Comparison of ENCODE assay signal across 32 cellular contexts in genomic region chr16:78566397-78567073, GRCh38.
A peak's percentile ranks its signal among the peaks of the same experiment; 100 is the strongest.
DNase-seq lines count a peak whose midpoint lies in the region; ATAC-seq lines count a peak whose summit lies in the region.
"Had no signal": no experiment of that assay in that cellular context is flagged by ENCODE, and none has a peak within 500 bp of the region (broad histone marks: within the 10 kb centered on the region; RNA-seq: fewer than 3 reads in every experiment).

No MANE protein-coding gene starts in this region.

- CTCF ChIA-PET in naive thymus-derived CD4-positive, alpha-beta T cell (lab: Charles Lee), result no interaction called here

- intact Hi-C loops in naive thymus-derived CD4-positive, alpha-beta T cell (cut with micrococcal nuclease), result no loop called here

- H3K9ac ChIP-seq in Karpas-422 (ENCODE audit: low read length), result no peak overlapping the region

- H3K27ac Mint-ChIP-seq in activated T-cell treated with anti-CD3 and anti-CD28 coated beads, Interleukin-2, amount 50 U/mL, for 24 hours, result peak overlapping the region; percentile 42
- peak overlapping the region in 2 of 9 donors; percentile 51 to 58 for H3K27ac Mint-ChIP-seq in naive thymus-derived CD4-positive, alpha-beta T cell

- no peak overlapping the region for H2AFZ ChIP-seq in Karpas-422 (ENCODE audit: low read length)

- no peak for DNase-seq in activated T-cell treated with anti-CD3 and anti-CD28 coated beads, Interleukin-2, amount 50 U/mL, for 24 hours
- no peak for DNase-seq in activated T-cell treated with anti-CD3 and anti-CD28 coated beads, Interleukin-2, amount 50 U/mL, for 1 hour
- DNase-seq in KBM-7, result peak; percentile 53
- peak; percentile 75 for DNase-seq in SKM-1 (lab: John Stamatoyannopoulos, UW; ENCODE audit: unreplicated experiment)
- peak in 2 of 9 donors; percentile 2 to 6 for DNase-seq in naive thymus-derived CD4-positive, alpha-beta T cell
- DNase-seq in Karpas-422, result no peak
- DNase-seq: activated CD4-positive, alpha-beta T cell treated with anti-CD3 and anti-CD28 coated beads for 1 hour; activated naive CD4-positive, alpha-beta T cell treated with Interleukin-2 at 50 U/mL for 16 hours; AML-193; amniotic stem cell; DMS153; esophagus squamous epithelium; foreskin keratinocyte; heart right ventricle; kidney; left ventricle myocardium superior; MG63; NCI-H1436; NCI-H2081 treated with DMSO at 0.1 percent for 48 hours; NCI-H226; NCI-H526 treated with DMSO at 0.1 percent for 48 hours; posterior cingulate gyrus; small intestine; stimulated activated naive CD8-positive, alpha-beta T cell treated with anti-CD3 and anti-CD28 coated beads, Interleukin-15, Interleukin-2, amounts not matched to agents 100 U/mL and 50 U/mL, for 24 hours; T-helper 1 cell; testis had no signal

- no peak overlapping the region for H3K4me3 Mint-ChIP-seq in activated T-cell treated with anti-CD3 and anti-CD28 coated beads, Interleukin-2, amount 50 U/mL, for 24 hours
- H3K4me3 Mint-ChIP-seq in naive thymus-derived CD4-positive, alpha-beta T cell, result peak overlapping the region in 4 of 10 donors; percentile 2 to 48 (median 26)

- POLR2A ChIA-PET in naive thymus-derived CD4-positive, alpha-beta T cell (lab: Charles Lee), result no interaction called here

- no peaks in the 10 kb centered on the region for H3K4me1 ChIP-seq in naive thymus-derived CD4-positive, alpha-beta T cell (ENCODE audit: control insufficient read depth in 2 of 2, insufficient read depth in 2 of 2, low read length in 2 of 2)
- H3K4me1 ChIP-seq in Karpas-422 (ENCODE audit: low read length), result no peaks in the 10 kb centered on the region
- H3K4me1 ChIP-seq: right atrium auricular region, SJSA1, testis had no signal

- H3K9me3 ChIP-seq in naive thymus-derived CD4-positive, alpha-beta T cell (ENCODE audit: control insufficient read depth in 2 of 3, low read length in 3 of 3), result no peaks in the 10 kb centered on the region
- H3K9me3 ChIP-seq in Karpas-422 (ENCODE audit: low read length), result peaks cover 14% of the 10 kb centered on the region; the same call in 1 of the 2 replicates
- H3K9me3 ChIP-seq: esophagus squamous epithelium, MG63, right atrium auricular region, testis had no signal

- H3K79me2 ChIP-seq in Karpas-422 (ENCODE audit: low read length), result no peaks in the 10 kb centered on the region

- peak; percentile 45 for ATAC-seq in naive thymus-derived CD4-positive, alpha-beta T cell
- no peak for ATAC-seq in GM21367 (IDR thresholded peaks at IDR 0.05; ENCODE audit: unreplicated experiment)
- ATAC-seq: foreskin keratinocyte; GM12878; heart right ventricle; left ventricle myocardium superior; stimulated activated naive CD8-positive, alpha-beta T cell treated with anti-CD3 and anti-CD28 coated beads, Interleukin-15, Interleukin-2, amounts not matched to agents 100 U/mL and 50 U/mL, for 24 hours had no signal

- no peaks in the 10 kb centered on the region for H3K9me2 ChIP-seq in Karpas-422 (replicated peaks; ENCODE audit: insufficient read depth, low read length)

- H3K27me3 ChIP-seq in naive thymus-derived CD4-positive, alpha-beta T cell (ENCODE audit: control insufficient read depth in 2 of 2, insufficient read depth in 2 of 2, low read length in 2 of 2), result no peaks in the 10 kb centered on the region
- H3K27me3 ChIP-seq in Karpas-422 (ENCODE audit: low read length), result no peaks in the 10 kb centered on the region
- H3K27me3 ChIP-seq: esophagus squamous epithelium, foreskin keratinocyte, heart right ventricle, MG63, right atrium auricular region, SJSA1, testis had no signal

- H3K27ac ChIP-seq in naive thymus-derived CD4-positive, alpha-beta T cell (ENCODE audit: low read depth, low read length), result no peak overlapping the region
- no peak overlapping the region for H3K27ac ChIP-seq in Karpas-422 (ENCODE audit: low read length)
- H3K27ac ChIP-seq: esophagus squamous epithelium, foreskin keratinocyte, heart right ventricle, right atrium auricular region, RWPE1, SJSA1, testis had no signal

- H3K4me3 ChIP-seq in naive thymus-derived CD4-positive, alpha-beta T cell (ENCODE audit: low read length), result no peak overlapping the region
- no peak overlapping the region for H3K4me3 ChIP-seq in Karpas-422 (ENCODE audit: low read length)
- H3K4me3 ChIP-seq: esophagus squamous epithelium, GM12878, heart right ventricle, MG63, right atrium auricular region, SJSA1, testis had no signal

- H4K20me1 ChIP-seq in Karpas-422 (ENCODE audit: insufficient read depth, low read depth, low read length), result no peaks in the 10 kb centered on the region

- H3K36me3 ChIP-seq in naive thymus-derived CD4-positive, alpha-beta T cell (ENCODE audit: control insufficient read depth in 2 of 3, insufficient read depth in 3 of 3, low read length in 3 of 3), result no peaks in the 10 kb centered on the region
- H3K36me3 ChIP-seq in Karpas-422 (ENCODE audit: insufficient read depth, low read length), result no peaks in the 10 kb centered on the region
- H3K36me3 ChIP-seq: esophagus squamous epithelium, heart right ventricle, MG63, right atrium auricular region, SJSA1 had no signal

- in situ Hi-C loops in KBM-7 (cut with MboI; ENCODE audit: low pct_unique_long_range_greater_than_20kb, low sequenced_read_pairs), result no loop called here

- peaks cover 19% of the 10 kb centered on the region for H3K4me1 Mint-ChIP-seq in activated T-cell treated with anti-CD3 and anti-CD28 coated beads, Interleukin-2, amount 50 U/mL, for 24 hours (ENCODE audit: low read depth)
- peaks cover 9 to 18% (median 12%) of the 10 kb centered on the region in 7 donors for H3K4me1 Mint-ChIP-seq in naive thymus-derived CD4-positive, alpha-beta T cell

- no peaks in the 10 kb centered on the region for H3K27me3 Mint-ChIP-seq in activated T-cell treated with anti-CD3 and anti-CD28 coated beads, Interleukin-2, amount 50 U/mL, for 24 hours
- no peaks in the 10 kb centered on the region for H3K27me3 Mint-ChIP-seq in naive thymus-derived CD4-positive, alpha-beta T cell
- H3K27me3 Mint-ChIP-seq: IgD-negative memory B cell had no signal

- H3K9me3 Mint-ChIP-seq in activated T-cell treated with anti-CD3 and anti-CD28 coated beads, Interleukin-2, amount 50 U/mL, for 24 hours, result peaks cover 4% of the 10 kb centered on the region
- H3K9me3 Mint-ChIP-seq in naive thymus-derived CD4-positive, alpha-beta T cell, result peaks cover 0 to 10% (median 4%) of the 10 kb centered on the region in 11 donors

- H3K4me2 ChIP-seq in Karpas-422 (ENCODE audit: low read depth, low read length, poor library complexity, severe bottlenecking), result no peak overlapping the region

- H3K36me3 Mint-ChIP-seq in activated T-cell treated with anti-CD3 and anti-CD28 coated beads, Interleukin-2, amount 50 U/mL, for 24 hours (ENCODE audit: low read depth), result peaks cover 2% of the 10 kb centered on the region
- peaks cover 0 to 16% (median 6%) of the 10 kb centered on the region in 5 donors for H3K36me3 Mint-ChIP-seq in naive thymus-derived CD4-positive, alpha-beta T cell

Comparison
In these comparisons a context has a peak if more than half of its experiments do, and no peak if none do; other contexts are left out.
1. DNase-seq: peak in KBM-7 (single experiment) and SKM-1 (single experiment); none in activated T-cell treated with anti-CD3 and anti-CD28 coated beads, Interleukin-2, amount 50 U/mL, for 24 hours (single experiment), activated T-cell treated with anti-CD3 and anti-CD28 coated beads, Interleukin-2, amount 50 U/mL, for 1 hour (single experiment) and Karpas-422 (single experiment).